17 cellular contexts compared by ENCODE assay signal in genomic region chr5:96197359-96197758, GRCh38.
DNase-seq lines count a peak whose midpoint lies in the region; TF ChIP-seq lines count a peak whose summit lies in the region.
"Had no signal": no experiment of that assay in that cellular context is flagged by ENCODE, and none has a peak within 500 bp of the region (broad histone marks: within the 10 kb centered on the region; RNA-seq: fewer than 3 reads in every experiment).

No MANE protein-coding gene starts in this region.

- H3K4me3 Mint-ChIP-seq in dendritic cell treated with granulocyte-macrophage colony-stimulating factor and Interleukin-4, amounts not matched to agents 40 ng/mL and 50 ng/mL, for 4 days = no peak overlapping the region
- H3K4me3 Mint-ChIP-seq in nephron progenitor cell = no peak overlapping the region

- H3K36me3 Mint-ChIP-seq in dendritic cell treated with granulocyte-macrophage colony-stimulating factor and Interleukin-4, amounts not matched to agents 40 ng/mL and 50 ng/mL, for 4 days (ENCODE audit: low read depth) = no peaks in the 10 kb centered on the region
- no peaks in the 10 kb centered on the region for H3K36me3 Mint-ChIP-seq in nephron progenitor cell (ENCODE audit: low read depth)

- H3K9me3 Mint-ChIP-seq in dendritic cell treated with granulocyte-macrophage colony-stimulating factor and Interleukin-4, amounts not matched to agents 40 ng/mL and 50 ng/mL, for 4 days = no peaks in the 10 kb centered on the region
- H3K9me3 Mint-ChIP-seq in nephron progenitor cell = no peaks in the 10 kb centered on the region

- peak; percentile 43 for DNase-seq in NOMO-1 treated with DMSO at 0.1 percent for 48 hours (lab: John Stamatoyannopoulos, UW; ENCODE audit: unreplicated experiment)
- no peak for DNase-seq in nephron progenitor cell
- no peak for DNase-seq in NCI-H187 (lab: John Stamatoyannopoulos, UW)
- DNase-seq in SK-N-DZ (ENCODE audit: low spot score) = no peak
- DNase-seq in activated gamma-delta T cell treated with Interleukin-2 at 50 U/mL for 16 hours = no peak
- no peak for DNase-seq in NCI-H2029 treated with DMSO at 0.1 percent for 48 hours (lab: John Stamatoyannopoulos, UW)
- DNase-seq: GF-D8, NCI-H1417 treated with DMSO at 0.1 percent for 48 hours, NCI-H2029, NCI-H510A, NCI-H774, Peyer's patch had no signal

- no peaks in the 10 kb centered on the region for H3K27me3 Mint-ChIP-seq in dendritic cell treated with granulocyte-macrophage colony-stimulating factor and Interleukin-4, amounts not matched to agents 40 ng/mL and 50 ng/mL, for 4 days
- no peaks in the 10 kb centered on the region for H3K27me3 Mint-ChIP-seq in nephron progenitor cell (ENCODE audit: low read depth, poor library complexity)

- peaks cover 24% of the 10 kb centered on the region for H3K4me1 Mint-ChIP-seq in dendritic cell treated with granulocyte-macrophage colony-stimulating factor and Interleukin-4, amounts not matched to agents 40 ng/mL and 50 ng/mL, for 4 days (ENCODE audit: low read depth)
- no peaks in the 10 kb centered on the region for H3K4me1 Mint-ChIP-seq in nephron progenitor cell

- H3K27ac ChIP-seq in 22Rv1 = peak overlapping the region; percentile 27; the same call in 1 of the 2 replicates
- H3K27ac ChIP-seq: BLaER1, HL-60, Peyer's patch, SK-N-MC had no signal

- TF ChIP-seq CTCF in 22Rv1 (IDR thresholded peaks at IDR 0.05) (no peak), nephron progenitor cell (IDR thresholded peaks at IDR 0.05) (no peak)

- H3K27ac Mint-ChIP-seq in dendritic cell treated with granulocyte-macrophage colony-stimulating factor and Interleukin-4, amounts not matched to agents 40 ng/mL and 50 ng/mL, for 4 days = peak overlapping the region; percentile 66
- peak overlapping the region; percentile 30 for H3K27ac Mint-ChIP-seq in nephron progenitor cell

- intact Hi-C loops in dendritic cell treated with granulocyte-macrophage colony-stimulating factor and Interleukin-4, amounts not matched to agents 40 ng/mL and 50 ng/mL, for 4 days (cut with micrococcal nuclease) = no loop called here
